21 cellular contexts compared by ENCODE assay signal in the genomic region with DNA sequence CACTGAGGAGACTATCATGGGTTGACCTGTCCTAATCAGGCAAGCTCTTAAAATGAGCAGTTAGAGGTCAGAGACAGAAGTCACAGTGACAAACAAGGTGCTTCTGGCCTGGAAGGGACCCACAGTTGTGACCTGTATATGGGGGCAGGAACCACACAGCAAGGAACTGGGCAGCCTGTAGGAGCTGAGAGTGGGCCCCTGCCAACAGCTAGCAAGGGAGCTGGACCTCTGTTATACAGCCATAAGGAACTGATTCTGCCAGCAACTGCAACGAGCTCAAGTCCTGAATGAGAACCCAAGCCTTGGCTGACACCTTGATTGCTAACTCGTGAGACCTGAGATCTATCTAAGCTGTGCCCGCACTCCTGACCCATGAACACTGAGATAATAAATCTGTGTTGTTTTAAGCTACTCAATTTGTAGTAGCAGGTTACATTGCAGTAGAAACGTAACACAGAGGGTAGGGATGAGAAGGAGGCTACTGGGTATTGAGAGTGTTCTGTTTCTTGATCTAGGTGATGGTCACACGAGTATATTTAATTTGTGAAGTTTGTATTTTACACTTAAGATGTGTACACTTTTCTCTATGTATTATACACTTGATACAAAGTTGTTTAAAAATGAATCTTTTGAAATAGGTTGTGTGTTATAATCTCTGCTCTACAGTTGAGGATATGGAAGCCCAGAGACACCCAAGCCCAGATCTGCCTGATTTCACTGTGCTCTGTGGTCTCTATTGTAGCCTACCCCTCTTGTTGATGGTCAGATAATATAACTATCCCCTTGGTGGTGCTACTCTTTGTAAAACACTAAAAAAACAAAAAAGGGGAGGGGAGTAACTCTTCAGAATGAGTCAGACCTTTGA. TPM values are rescaled to one million over a fixed set of nuclear protein-coding genes. Genes with fewer than 3 reads are reported as not detected.
DNase-seq lines count a peak whose midpoint lies in the region; ATAC-seq and TF ChIP-seq lines count a peak whose summit lies in the region.
"Had no signal": no experiment of that assay in that cellular context is flagged by ENCODE, and none has a peak within 500 bp of the region (broad histone marks: within the 10 kb centered on the region; RNA-seq: fewer than 3 reads in every experiment).

No MANE protein-coding gene starts in this region.

- H3K9me3 ChIP-seq in cardiac muscle cell (ENCODE audit: low read depth) (no peaks in the 10 kb centered on the region), right atrium auricular region (no peaks in the 10 kb centered on the region), neural progenitor cell (ENCODE audit: low read depth) (no peaks in the 10 kb centered on the region)
- H3K9me3 ChIP-seq: BE2C, MG63, SJCRH30 had no signal

- H3K27ac ChIP-seq in cardiac muscle cell: peak overlapping the region; percentile 24
- H3K27ac ChIP-seq in right atrium auricular region: no peak overlapping the region
- H3K27ac ChIP-seq in neural progenitor cell: no peak overlapping the region
- H3K27ac ChIP-seq: RWPE1, SJCRH30 had no signal

- no peaks in the 10 kb centered on the region for H3F3A ChIP-seq in neural progenitor cell (ENCODE audit: low read depth)

- H3K4me2 ChIP-seq in neural progenitor cell: no peak overlapping the region

- H3K4me3 ChIP-seq in cardiac muscle cell (no peak overlapping the region), right atrium auricular region (no peak overlapping the region), neural progenitor cell (no peak overlapping the region)
- H3K4me3 ChIP-seq: MG63, SJCRH30 had no signal

- H3K36me3 ChIP-seq in cardiac muscle cell (no peaks in the 10 kb centered on the region), right atrium auricular region (no peaks in the 10 kb centered on the region), neural progenitor cell (no peaks in the 10 kb centered on the region)
- H3K36me3 ChIP-seq: BE2C, MG63, SJCRH30 had no signal

- H3K27me3 Mint-ChIP-seq in neural progenitor cell (ENCODE audit: insufficient read depth, low read depth) (no peaks in the 10 kb centered on the region), type B pancreatic cell (no peaks in the 10 kb centered on the region)
- H3K27me3 Mint-ChIP-seq: CD4-positive, alpha-beta T cell had no signal

- H3K79me2 ChIP-seq in neural progenitor cell (ENCODE audit: low read depth): no peaks in the 10 kb centered on the region

- H3K36me3 Mint-ChIP-seq in neural progenitor cell (no peaks in the 10 kb centered on the region), type B pancreatic cell (no peaks in the 10 kb centered on the region)

- H3K27me3 ChIP-seq in cardiac muscle cell (no peaks in the 10 kb centered on the region), right atrium auricular region (no peaks in the 10 kb centered on the region), neural progenitor cell (no peaks in the 10 kb centered on the region)
- H3K27me3 ChIP-seq: BE2C, MG63, SJCRH30 had no signal

- no peak overlapping the region for H3K9ac ChIP-seq in neural progenitor cell

- no peak overlapping the region for H3K4me3 Mint-ChIP-seq in neural progenitor cell
- H3K4me3 Mint-ChIP-seq in type B pancreatic cell: peak overlapping the region; percentile 15
- H3K4me3 Mint-ChIP-seq: CD4-positive, alpha-beta T cell had no signal

- peak overlapping the region; percentile 26 for H2AFZ ChIP-seq in neural progenitor cell (replicated peaks)

- intact Hi-C loops in left colon (cut with DNase I, micrococcal nuclease): no loop called here

- TF ChIP-seq CTCF in cardiac muscle cell (IDR thresholded peaks at IDR 0.05; ENCODE audit: low read depth, low read length): no peak
- TF ChIP-seq CTCF in right atrium auricular region (IDR thresholded peaks at IDR 0.05): no peak
- no peak for TF ChIP-seq CTCF in neural progenitor cell (IDR thresholded peaks at IDR 0.05)
- TF ChIP-seq CTCF in type B pancreatic cell (conservative IDR thresholded peaks at IDR 0.05): no peak

- H3K9me3 Mint-ChIP-seq in neural progenitor cell: no peaks in the 10 kb centered on the region
- no peaks in the 10 kb centered on the region for H3K9me3 Mint-ChIP-seq in type B pancreatic cell
- H3K9me3 Mint-ChIP-seq: CD4-positive, alpha-beta T cell had no signal

- no peaks in the 10 kb centered on the region for H4K20me1 ChIP-seq in neural progenitor cell (ENCODE audit: low read depth)

- H3K4me1 ChIP-seq in cardiac muscle cell (ENCODE audit: low read depth) (peaks cover 15% of the 10 kb centered on the region), right atrium auricular region (no peaks in the 10 kb centered on the region), neural progenitor cell (no peaks in the 10 kb centered on the region)
- H3K4me1 ChIP-seq: BE2C, SJCRH30 had no signal

- DNase-seq in cardiac muscle cell (ENCODE audit: low read depth in 1 of 2, low spot score in 1 of 2): peak in 1 of 2 donors; percentile 2
- DNase-seq in right atrium auricular region (ENCODE audit: low spot score): no peak
- DNase-seq in left colon: no peak
- DNase-seq in neural progenitor cell (ENCODE audit: low spot score): no peak
- DNase-seq in type B pancreatic cell (ENCODE audit: extremely low spot score, unreplicated experiment): no peak
- no peak for DNase-seq in NCI-H2107 treated with DMSO at 0.1 percent for 48 hours (lab: John Stamatoyannopoulos, UW; ENCODE audit: unreplicated experiment)
- DNase-seq in activated effector memory CD4-positive, alpha-beta T cell treated with Interleukin-2 at 50 U/mL for 16 hours: no peak
- no peak for DNase-seq in DMS153 (lab: John Stamatoyannopoulos, UW)
- DNase-seq: 8988T; BE2C; Calu3; CD4-positive, alpha-beta T cell; DMS79; MG63; NCI-H1105; NCI-H1694; NCI-H345; NCI-H526; NK-92 treated with Interleukin-12 subunit alpha and Interleukin-12 subunit beta, amount 100 ng/mL, for 24 hours; SJCRH30 had no signal

- peak; percentile 29 for ATAC-seq in left colon

- no peak overlapping the region for H3K27ac Mint-ChIP-seq in neural progenitor cell
- H3K27ac Mint-ChIP-seq in type B pancreatic cell: peak overlapping the region; percentile 24
- H3K27ac Mint-ChIP-seq: CD4-positive, alpha-beta T cell had no signal

- peaks cover 5% of the 10 kb centered on the region for H3K4me1 Mint-ChIP-seq in neural progenitor cell
- H3K4me1 Mint-ChIP-seq in type B pancreatic cell (ENCODE audit: unreplicated experiment): peaks cover 9% of the 10 kb centered on the region

RNA-seq across cellular contexts. Expression of gene MAGI1, which starts 44.6 kb away (rescaled TPM):
- total RNA-seq in cardiac muscle cell: 56.4 and 87.0 TPM in 2 replicates
- polyA plus RNA-seq in cardiac muscle cell: 33.9 and 52.3 TPM in 2 replicates
- 10 to 100 TPM; 28.5 to 34.8 TPM for total RNA-seq in right atrium auricular region
- 10 to 100 TPM; 45.9 to 49.2 TPM for total RNA-seq in left colon
- 40.6 and 48.4 TPM in 2 replicates for total RNA-seq in neural progenitor cell (ENCODE audit: low replicate concordance)
- 46.1 and 53.1 TPM in 2 replicates for total RNA-seq in type B pancreatic cell (ENCODE audit: low replicate concordance)
- total RNA-seq: CD4-positive, alpha-beta T cell had no signal
